ENCODE assay signal across 35 cellular contexts in the genomic region with DNA sequence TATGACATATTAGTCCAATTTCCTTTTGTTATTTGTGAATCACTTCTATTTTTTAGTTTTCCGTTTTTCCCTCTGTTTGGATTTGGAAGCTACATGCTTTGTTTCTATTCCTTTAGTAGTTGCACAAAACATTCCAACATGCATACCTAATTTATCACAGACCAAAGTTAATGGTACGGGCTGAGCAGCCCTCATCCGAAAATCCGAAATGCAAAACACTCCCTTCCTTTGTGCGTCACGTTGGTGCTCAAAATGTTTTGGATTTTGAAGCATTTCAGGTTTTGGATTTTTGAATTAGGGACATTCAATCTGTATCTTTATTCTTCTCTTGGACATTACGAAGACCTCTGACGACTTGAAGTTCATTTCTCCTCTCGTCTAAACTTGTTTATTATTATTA.
"Had no signal": no experiment of that assay in that cellular context is flagged by ENCODE, and none has a peak within 500 bp of the region (broad histone marks: within the 10 kb centered on the region; RNA-seq: fewer than 3 reads in every experiment).

No MANE protein-coding gene starts in this region.

- DNase-seq: Karpas-422, Kasumi-1, MG63, MM.1S, MV-4-11, NCI-H1048, NCI-H1092, NCI-H1092 treated with DMSO at 0.1 percent for 48 hours, NCI-H1105, NCI-H1105 treated with DMSO at 0.1 percent for 48 hours, NCI-H1417, NCI-H1417 treated with DMSO at 0.1 percent for 48 hours, NCI-H1436, NCI-H1436 treated with DMSO at 0.1 percent for 48 hours, NCI-H146, NCI-H1694, NCI-H1694 treated with DMSO at 0.1 percent for 48 hours, NCI-H187, NCI-H187 treated with DMSO at 0.1 percent for 48 hours, NCI-H1930, NCI-H2029, NCI-H2029 treated with DMSO at 0.1 percent for 48 hours, NCI-H2081, NCI-H2081 treated with DMSO at 0.1 percent for 48 hours, NCI-H2107, NCI-H2171, NCI-H2171 treated with DMSO at 0.1 percent for 48 hours, NCI-H2227 treated with DMSO at 0.1 percent for 48 hours, NCI-H226, NCI-H345, NCI-H446, NCI-H446 treated with DMSO at 0.1 percent for 48 hours, NCI-H510A, NCI-H510A treated with DMSO at 0.1 percent for 48 hours, NCI-H524 had no signal

- H3K27me3 ChIP-seq: MG63 had no signal

- H3K4me3 ChIP-seq: MG63 had no signal
